ENCODE assay signal across 1 cellular context in the genomic region with DNA sequence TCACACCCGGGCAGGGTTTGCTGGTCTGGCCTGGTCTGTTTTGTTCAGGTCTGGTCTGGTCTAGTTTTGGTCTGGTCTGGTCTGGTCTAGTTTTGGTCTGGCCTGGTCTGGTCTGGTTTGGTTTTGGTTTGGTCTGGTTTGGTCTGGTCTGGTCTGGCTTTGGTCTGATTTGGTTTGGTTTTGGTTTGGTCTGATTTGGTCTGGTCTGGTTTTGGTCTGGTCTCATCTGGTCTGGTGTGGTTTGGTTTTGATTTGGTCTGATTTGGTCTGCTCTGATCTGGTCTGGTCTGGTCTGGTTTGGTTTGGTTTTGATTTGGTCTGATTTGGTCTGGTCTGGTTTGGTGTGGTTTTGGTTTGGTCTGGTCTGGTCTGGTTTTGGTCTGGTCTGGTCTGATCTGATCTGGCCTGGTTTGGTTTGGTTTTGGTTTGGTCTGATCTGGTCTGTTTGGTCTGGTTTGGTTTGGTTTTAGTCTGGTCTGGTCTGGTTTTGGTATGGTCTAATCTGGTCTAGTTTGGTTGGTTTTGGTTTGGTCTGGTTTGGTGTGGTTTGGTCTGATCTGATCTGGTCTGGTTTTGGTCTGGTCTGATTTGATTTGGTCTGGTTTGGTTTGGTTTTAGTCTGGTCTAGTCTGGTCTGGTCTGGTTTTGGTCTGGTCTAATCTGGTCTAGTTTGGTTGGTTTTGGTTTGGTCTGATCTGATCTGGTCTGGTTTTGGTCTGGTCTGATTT.
TF ChIP-seq lines count a peak whose summit lies in the region.

No MANE protein-coding gene starts in this region.

TF ChIP-seq in SK-N-SH, 30 proteins besides CTCF, POLR2A, EP300 and RAD21 (continued from another document):
- TF ChIP-seq, protein P1, sequence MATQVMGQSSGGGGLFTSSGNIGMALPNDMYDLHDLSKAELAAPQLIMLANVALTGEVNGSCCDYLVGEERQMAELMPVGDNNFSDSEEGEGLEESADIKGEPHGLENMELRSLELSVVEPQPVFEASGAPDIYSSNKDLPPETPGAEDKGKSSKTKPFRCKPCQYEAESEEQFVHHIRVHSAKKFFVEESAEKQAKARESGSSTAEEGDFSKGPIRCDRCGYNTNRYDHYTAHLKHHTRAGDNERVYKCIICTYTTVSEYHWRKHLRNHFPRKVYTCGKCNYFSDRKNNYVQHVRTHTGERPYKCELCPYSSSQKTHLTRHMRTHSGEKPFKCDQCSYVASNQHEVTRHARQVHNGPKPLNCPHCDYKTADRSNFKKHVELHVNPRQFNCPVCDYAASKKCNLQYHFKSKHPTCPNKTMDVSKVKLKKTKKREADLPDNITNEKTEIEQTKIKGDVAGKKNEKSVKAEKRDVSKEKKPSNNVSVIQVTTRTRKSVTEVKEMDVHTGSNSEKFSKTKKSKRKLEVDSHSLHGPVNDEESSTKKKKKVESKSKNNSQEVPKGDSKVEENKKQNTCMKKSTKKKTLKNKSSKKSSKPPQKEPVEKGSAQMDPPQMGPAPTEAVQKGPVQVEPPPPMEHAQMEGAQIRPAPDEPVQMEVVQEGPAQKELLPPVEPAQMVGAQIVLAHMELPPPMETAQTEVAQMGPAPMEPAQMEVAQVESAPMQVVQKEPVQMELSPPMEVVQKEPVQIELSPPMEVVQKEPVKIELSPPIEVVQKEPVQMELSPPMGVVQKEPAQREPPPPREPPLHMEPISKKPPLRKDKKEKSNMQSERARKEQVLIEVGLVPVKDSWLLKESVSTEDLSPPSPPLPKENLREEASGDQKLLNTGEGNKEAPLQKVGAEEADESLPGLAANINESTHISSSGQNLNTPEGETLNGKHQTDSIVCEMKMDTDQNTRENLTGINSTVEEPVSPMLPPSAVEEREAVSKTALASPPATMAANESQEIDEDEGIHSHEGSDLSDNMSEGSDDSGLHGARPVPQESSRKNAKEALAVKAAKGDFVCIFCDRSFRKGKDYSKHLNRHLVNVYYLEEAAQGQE (IDR thresholded peaks at IDR 0.05; ENCODE audit: low read depth, low read length): no peak
- no peak for TF ChIP-seq RCOR1 (IDR thresholded peaks at IDR 0.05; ENCODE audit: low read length)
- TF ChIP-seq, protein P2, sequence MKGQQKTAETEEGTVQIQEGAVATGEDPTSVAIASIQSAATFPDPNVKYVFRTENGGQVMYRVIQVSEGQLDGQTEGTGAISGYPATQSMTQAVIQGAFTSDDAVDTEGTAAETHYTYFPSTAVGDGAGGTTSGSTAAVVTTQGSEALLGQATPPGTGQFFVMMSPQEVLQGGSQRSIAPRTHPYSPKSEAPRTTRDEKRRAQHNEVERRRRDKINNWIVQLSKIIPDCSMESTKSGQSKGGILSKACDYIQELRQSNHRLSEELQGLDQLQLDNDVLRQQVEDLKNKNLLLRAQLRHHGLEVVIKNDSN (IDR thresholded peaks at IDR 0.05; ENCODE audit: borderline replicate concordance, low read depth): no peak
- TF ChIP-seq JUND (IDR thresholded peaks at IDR 0.05): no peak
- no peak for TF ChIP-seq NFIC (IDR thresholded peaks at IDR 0.05; ENCODE audit: borderline replicate concordance)
